11 cellular contexts compared by ENCODE assay signal in the genomic region with DNA sequence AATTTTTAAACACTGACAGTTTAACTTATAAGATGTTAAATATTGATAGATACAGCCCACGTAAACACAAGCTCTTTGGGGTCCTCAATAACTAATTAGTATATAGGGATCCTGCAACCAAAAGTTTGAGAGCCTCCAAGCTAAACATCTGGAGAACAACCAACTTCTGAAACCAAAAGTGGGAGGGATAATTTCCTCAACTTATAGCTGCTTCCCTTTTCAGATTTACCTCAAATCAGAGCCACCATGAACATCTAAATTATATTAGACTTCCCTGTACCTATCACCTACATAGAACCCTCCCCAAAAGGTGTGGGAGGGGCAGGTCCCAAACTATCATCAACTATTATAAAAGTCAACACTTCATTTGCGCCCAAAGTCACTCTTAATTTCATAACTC.
"Had no signal": no experiment of that assay in that cellular context is flagged by ENCODE, and none has a peak within 500 bp of the region (broad histone marks: within the 10 kb centered on the region; RNA-seq: fewer than 3 reads in every experiment).

No MANE protein-coding gene starts in this region.

- H2AFZ ChIP-seq: parathyroid adenoma had no signal

- H3K27me3 ChIP-seq: gastroesophageal sphincter, thyroid gland had no signal

- H3K27ac Mint-ChIP-seq: activated CD8-positive, alpha-beta T cell treated with anti-CD3 and anti-CD28 coated beads, Interleukin-2, amount 10 ng/mL, durations not matched to agents 7 days and 5 days had no signal

- H3K9me3 ChIP-seq: gastroesophageal sphincter, thyroid gland had no signal

- H3K36me3 ChIP-seq: gastroesophageal sphincter, thyroid gland had no signal

- H3K9ac ChIP-seq: parathyroid adenoma had no signal

- ATAC-seq: activated CD8-positive, alpha-beta T cell treated with anti-CD3 and anti-CD28 coated beads, Interleukin-2, amount 10 ng/mL, durations not matched to agents 7 days and 5 days; gastroesophageal sphincter had no signal

- H3K4me3 Mint-ChIP-seq: activated CD8-positive, alpha-beta T cell treated with anti-CD3 and anti-CD28 coated beads, Interleukin-2, amount 10 ng/mL, durations not matched to agents 7 days and 5 days had no signal

- H3K4me3 ChIP-seq: coronary artery, gastroesophageal sphincter, skin epidermis, thyroid gland had no signal

- DNase-seq: activated CD4-positive, alpha-beta T cell treated with anti-CD3 and anti-CD28 coated beads for 4 hours; activated CD8-positive, alpha-beta memory T cell treated with anti-CD3 and anti-CD28 coated beads, Interleukin-2, amount 50 U/mL, for 48 hours; activated CD8-positive, alpha-beta T cell treated with anti-CD3 and anti-CD28 coated beads, Interleukin-2, amount 10 ng/mL, durations not matched to agents 7 days and 5 days; effector memory CD4-positive, alpha-beta T cell; left ventricle myocardium superior; thyroid gland; WERI-Rb-1 had no signal

- H3K27ac ChIP-seq: coronary artery, parathyroid adenoma, skin epidermis, thyroid gland, WERI-Rb-1 had no signal
